Comparison of ENCODE assay signal across 24 cellular contexts in the genomic region with DNA sequence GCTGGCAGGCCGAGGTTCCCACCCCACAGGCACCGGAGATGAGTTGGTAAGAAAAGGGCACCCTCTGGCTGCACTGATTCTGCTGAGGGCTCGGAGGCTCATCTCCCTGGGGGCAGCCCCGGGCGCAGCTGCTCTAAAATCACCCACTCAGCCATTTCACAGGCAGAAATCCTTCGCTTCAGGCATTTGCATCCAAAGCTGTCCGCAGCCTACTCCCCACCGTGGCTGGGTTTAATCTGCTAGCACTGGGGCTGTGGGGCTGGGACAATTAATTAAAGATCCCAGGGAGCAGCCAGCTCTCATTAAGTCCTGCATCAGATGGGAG.
DNase-seq lines count a peak whose midpoint lies in the region; ATAC-seq and TF ChIP-seq lines count a peak whose summit lies in the region.
"Had no signal": no experiment of that assay in that cellular context is flagged by ENCODE, and none has a peak within 500 bp of the region (broad histone marks: within the 10 kb centered on the region; RNA-seq: fewer than 3 reads in every experiment).

No MANE protein-coding gene starts in this region.

- H3K4me3 ChIP-seq in neural progenitor cell = no peak overlapping the region
- H3K4me3 ChIP-seq: GM12878, GM23338 had no signal

- no peak for ATAC-seq in HG02571 (IDR thresholded peaks at IDR 0.05; ENCODE audit: unreplicated experiment)
- ATAC-seq: GM12878, GM23338, HepG2 had no signal

- no peaks in the 10 kb centered on the region for H3K9me3 ChIP-seq in neural progenitor cell (ENCODE audit: low read depth)

- H4K20me1 ChIP-seq in neural progenitor cell (ENCODE audit: low read depth) = no peaks in the 10 kb centered on the region

- H3K4me1 ChIP-seq in neural progenitor cell = peaks cover 45% of the 10 kb centered on the region

- H3K27me3 ChIP-seq in neural progenitor cell = no peaks in the 10 kb centered on the region

- peaks cover 12% of the 10 kb centered on the region for H3K27me3 Mint-ChIP-seq in neural progenitor cell (ENCODE audit: insufficient read depth, low read depth)

- no peak overlapping the region for H3K9ac ChIP-seq in neural progenitor cell

- H3F3A ChIP-seq in neural progenitor cell (ENCODE audit: low read depth) = peaks cover 21% of the 10 kb centered on the region

- no peaks in the 10 kb centered on the region for H3K36me3 Mint-ChIP-seq in neural progenitor cell

- TF ChIP-seq CTCF in neural progenitor cell (IDR thresholded peaks at IDR 0.05) = no peak

- peak overlapping the region; percentile 74 for H3K27ac Mint-ChIP-seq in neural progenitor cell
- H3K27ac Mint-ChIP-seq: B cell; CD4-positive, alpha-beta T cell; GM23338 had no signal

- no peak overlapping the region for H2AFZ ChIP-seq in neural progenitor cell (replicated peaks)
- H2AFZ ChIP-seq: GM23338 had no signal

- DNase-seq in NCI-H1436 (lab: John Stamatoyannopoulos, UW) (peak; percentile 68), NCI-H1436 treated with DMSO at 0.1 percent for 48 hours (lab: John Stamatoyannopoulos, UW) (no peak), NCI-H2171 (lab: John Stamatoyannopoulos, UW) (peak; percentile 13), RPMI8226 (peak; percentile 15), neural progenitor cell (ENCODE audit: low spot score) (peak; percentile 71), NAMALWA (ENCODE audit: low spot score) (no peak), NCI-H128 (lab: John Stamatoyannopoulos, UW; ENCODE audit: unreplicated experiment) (no peak)
- DNase-seq: CD4-positive, alpha-beta T cell; DMS53; EL; KG1; MV-4-11; NCI-H1417 treated with DMSO at 0.1 percent for 48 hours; NCI-H2029; NCI-H69; OCI-M1; SHP77 treated with DMSO at 0.1 percent for 48 hours; T-helper 1 cell had no signal

- H3K27ac ChIP-seq in neural progenitor cell = no peak overlapping the region
- H3K27ac ChIP-seq: 22Rv1 had no signal

- no peak overlapping the region for H3K4me3 Mint-ChIP-seq in neural progenitor cell
- H3K4me3 Mint-ChIP-seq: B cell; CD4-positive, alpha-beta T cell; GM23338 had no signal

- no peaks in the 10 kb centered on the region for H3K36me3 ChIP-seq in neural progenitor cell

- no peaks in the 10 kb centered on the region for H3K79me2 ChIP-seq in neural progenitor cell (ENCODE audit: low read depth)

- peak overlapping the region; percentile 48 for H3K4me2 ChIP-seq in neural progenitor cell
- H3K4me2 ChIP-seq: GM23338 had no signal

- no peaks in the 10 kb centered on the region for H3K9me3 Mint-ChIP-seq in neural progenitor cell
- H3K9me3 Mint-ChIP-seq: CD4-positive, alpha-beta T cell; GM23338 had no signal

- H3K4me1 Mint-ChIP-seq in neural progenitor cell = peaks cover 58% of the 10 kb centered on the region
- H3K4me1 Mint-ChIP-seq: B cell had no signal

Comparison
In these comparisons a context has a peak if more than half of its experiments do, and no peak if none do; other contexts are left out.
1. DNase-seq: peak in NCI-H1436 (single experiment), NCI-H2171 (single experiment), RPMI8226 (single experiment) and neural progenitor cell (single experiment); none in NCI-H1436 treated with DMSO at 0.1 percent for 48 hours (single experiment), NAMALWA (single experiment) and NCI-H128 (single experiment).